8 cellular contexts compared by ENCODE assay signal in genomic region chr17:40168262-40168832, GRCh38. TPM values are rescaled to one million over a fixed set of nuclear protein-coding genes. Genes with fewer than 3 reads are reported as not detected.
DNase-seq lines count a peak whose midpoint lies in the region; ATAC-seq and TF ChIP-seq lines count a peak whose summit lies in the region.

No MANE protein-coding gene starts in this region.

- intact Hi-C loops in Calu3 (cut with micrococcal nuclease; ENCODE audit: unreplicated experiment), result loop anchor here (1.0 to 2.0 kb wide), 6 partner anchors 44 to 154 kb away; no protein-coding TSS in a partner anchor
- intact Hi-C loops in ascending aorta (cut with DNase I), result loop anchor here (1.0 to 2.0 kb wide), 3 partner anchors 55 to 155 kb away; partner anchors contain the start of gene THRA
- intact Hi-C loops in heart right ventricle (cut with DNase I), result loop anchor here (1.0 to 10.0 kb wide), 10 partner anchors 54 to 156 kb away; partner anchors contain the start of gene CSF3 (in 3 of the 10)

- peaks cover 87% of the 10 kb centered on the region for H3K36me3 ChIP-seq in OCI-LY1 (ENCODE audit: insufficient read depth, low read length)
- H3K36me3 ChIP-seq in ascending aorta, result peaks cover 81 to 93% of the 10 kb centered on the region in 2 donors
- peaks cover 0 to 100% (median 85%) of the 10 kb centered on the region in 9 donors for H3K36me3 ChIP-seq in heart right ventricle
- peaks cover 40% of the 10 kb centered on the region for H3K36me3 ChIP-seq in rectal smooth muscle tissue (ENCODE audit: control insufficient read depth, insufficient read depth, low read length)

- H3K4me3 ChIP-seq in OCI-LY1 (ENCODE audit: low read depth, low read length, poor library complexity, severe bottlenecking), result no peak overlapping the region
- no peak overlapping the region for H3K4me3 ChIP-seq in ascending aorta
- no peak overlapping the region for H3K4me3 ChIP-seq in heart right ventricle
- H3K4me3 ChIP-seq in rectal smooth muscle tissue (ENCODE audit: low read length), result no peak overlapping the region

- TF ChIP-seq CTCF in Calu3 (IDR thresholded peaks at IDR 0.05; ENCODE audit: unreplicated experiment) (no peak), OCI-LY1 (IDR thresholded peaks at IDR 0.05; ENCODE audit: low read length) (peak; percentile 78), ascending aorta (IDR thresholded peaks at IDR 0.05) (peak; percentile 73 to 87 (median 83)), heart right ventricle (IDR thresholded peaks at IDR 0.05) (peak; percentile 68 to 89 (median 82))

- WGBS in heart right ventricle, 2 donors, result 39 to 43% methylated on average over 11 of the region's 11 CpGs

- DNase-seq in Calu3 (peak; percentile 88), HEK293T (ENCODE audit: extremely low spot score) (peak; percentile 46), ascending aorta (ENCODE audit: low spot score in 2 of 2) (no peak), heart right ventricle (peak in 1 of 2 donors; percentile 32), OCI-M2 (lab: John Stamatoyannopoulos, UW; ENCODE audit: unreplicated experiment) (no peak)

- BruUV-seq in Calu3 (replicated peaks; lab: Mats Ljungman, UMichigan), result no TSS peak

- peaks cover 17% of the 10 kb centered on the region for H3K4me1 Mint-ChIP-seq in Calu3 (ENCODE audit: low read depth, unreplicated experiment)

- H3K27me3 ChIP-seq in OCI-LY1 (ENCODE audit: insufficient read depth, low read length) (no peaks in the 10 kb centered on the region), ascending aorta (no peaks in the 10 kb centered on the region), heart right ventricle (no peaks in the 10 kb centered on the region), rectal smooth muscle tissue (ENCODE audit: control insufficient read depth, insufficient read depth, low read length) (no peaks in the 10 kb centered on the region)

- H3K27me3 Mint-ChIP-seq in Calu3 (ENCODE audit: unreplicated experiment), result no peaks in the 10 kb centered on the region

- no peak overlapping the region for H3K4me3 Mint-ChIP-seq in Calu3 (ENCODE audit: low read depth, unreplicated experiment)

- no peak overlapping the region for H3K4me2 ChIP-seq in OCI-LY1 (ENCODE audit: low read length)

- no peaks in the 10 kb centered on the region for H3K9me3 ChIP-seq in OCI-LY1 (ENCODE audit: low read length)
- no peaks in the 10 kb centered on the region for H3K9me3 ChIP-seq in ascending aorta
- H3K9me3 ChIP-seq in heart right ventricle, result no peaks in the 10 kb centered on the region

- H3K27ac ChIP-seq in OCI-LY1 (ENCODE audit: low read depth, low read length, poor library complexity, severe bottlenecking) (no peak overlapping the region), ascending aorta (peak overlapping the region in 1 of 2 donors; percentile 56), heart right ventricle (peak overlapping the region in 6 of 10 donors; percentile 27 to 67 (median 42)), rectal smooth muscle tissue (ENCODE audit: low read depth, low read length) (peak overlapping the region; percentile 38)

- no peaks in the 10 kb centered on the region for H4K20me1 ChIP-seq in OCI-LY1 (ENCODE audit: insufficient read depth, low read length)

- peak overlapping the region; percentile 4 for H3K27ac Mint-ChIP-seq in Calu3 (ENCODE audit: unreplicated experiment)

- POLR2A ChIA-PET in HEK293T (lab: Yijun Ruan, JAX), result interaction anchor here (1.0 to 2.3 kb wide), 7 partner anchors 16 to 120 kb away, joined by 3 to 24 read pairs (median 4); partner anchors contain the start of genes CASC3 and MSL1

- peaks cover 93% of the 10 kb centered on the region for H3K36me3 Mint-ChIP-seq in Calu3 (ENCODE audit: insufficient read depth, unreplicated experiment)

- no peaks in the 10 kb centered on the region for H3K79me2 ChIP-seq in OCI-LY1 (ENCODE audit: insufficient read depth, low read length)

- H3F3A ChIP-seq in OCI-LY1 (ENCODE audit: insufficient read depth, low read length), result no peaks in the 10 kb centered on the region

- H2AFZ ChIP-seq in OCI-LY1 (ENCODE audit: low read length), result no peak overlapping the region

- CTCF ChIA-PET in Calu3 (lab: Charles Lee) (interaction anchor here (0.5 to 6.3 kb wide), 83 partner anchors 8 to 717 kb away, joined by 3 to 462 read pairs (median 6); partner anchors contain the start of genes CASC3, CDC6, CSF3 and MED1), HEK293T (lab: Yijun Ruan, JAX) (interaction anchor here (0.6 to 8.0 kb wide), 14 partner anchors 13 to 155 kb away, joined by 3 to 82 read pairs (median 4); partner anchors contain the start of gene NR1D1)

- H3K9me2 ChIP-seq in OCI-LY1 (ENCODE audit: low read depth, low read length), result no peaks in the 10 kb centered on the region

- H3K9me3 Mint-ChIP-seq in Calu3 (ENCODE audit: low read depth, unreplicated experiment), result no peaks in the 10 kb centered on the region

- peak; percentile 29 to 67 (median 60) for ATAC-seq in heart right ventricle
- ATAC-seq in HG02610 (IDR thresholded peaks at IDR 0.05; ENCODE audit: unreplicated experiment), result no peak

- H3K9ac ChIP-seq in OCI-LY1 (ENCODE audit: low read length) (no peak overlapping the region), rectal smooth muscle tissue (ENCODE audit: low read length) (no peak overlapping the region)

- H3K4me1 ChIP-seq in OCI-LY1 (ENCODE audit: insufficient read depth, low read length, severe bottlenecking) (no peaks in the 10 kb centered on the region), ascending aorta (no peaks in the 10 kb centered on the region), heart right ventricle (peaks cover 0 to 12% (median 6%) of the 10 kb centered on the region in 9 donors), rectal smooth muscle tissue (ENCODE audit: control insufficient read depth, insufficient read depth, low read length) (peaks cover 5% of the 10 kb centered on the region)

TF ChIP-seq in HEK293T, 16 proteins besides CTCF, POLR2A, EP300 and RAD21:
- TF ChIP-seq TARDBP (IDR thresholded peaks at IDR 0.05) (no peak), ARNT (IDR thresholded peaks at IDR 0.05) (no peak), LEF1 (IDR thresholded peaks at IDR 0.05; ENCODE audit: borderline replicate concordance) (no peak), NFRKB (IDR thresholded peaks at IDR 0.05) (no peak), SUZ12 (IDR thresholded peaks at IDR 0.05) (no peak), PKNOX1 (IDR thresholded peaks at IDR 0.05) (peak; percentile 60; the same call in 1 of the 2 replicates), ZNF384 (IDR thresholded peaks at IDR 0.05) (peak; percentile 66; the same call in 1 of the 2 replicates), CTBP1 (IDR thresholded peaks at IDR 0.05; ENCODE audit: borderline replicate concordance) (no peak), FOXM1 (IDR thresholded peaks at IDR 0.05; ENCODE audit: borderline replicate concordance) (no peak), FOXA1 (IDR thresholded peaks at IDR 0.05) (no peak), L3MBTL2 (conservative IDR thresholded peaks at IDR 0.05) (no peak), ELF4 (IDR thresholded peaks at IDR 0.05) (no peak), HDGF (IDR thresholded peaks at IDR 0.05; ENCODE audit: borderline replicate concordance) (no peak), SP1 (IDR thresholded peaks at IDR 0.05) (no peak), BHLHE40 (IDR thresholded peaks at IDR 0.05; ENCODE audit: borderline replicate concordance) (no peak), FOXK2 (IDR thresholded peaks at IDR 0.05) (no peak)

RNA-seq across cellular contexts. Expression of gene RAPGEFL1, which starts 8.9 kb away (rescaled TPM):
- total RNA-seq in Calu3 (2022), result 57.9 and 86.3 TPM in 2 replicates
- total RNA-seq in ascending aorta, result 8.7 TPM
- 1 to 10 TPM; 2.2 to 5.7 (median 3.2) TPM for total RNA-seq in heart right ventricle
- polyA plus RNA-seq in heart right ventricle, result 10 to 100 TPM in 1 of 2 donors, 1 to 10 TPM in 1; 2.9 to 21.9 TPM

RNA-seq across cellular contexts. Expression of gene CASC3, which starts 28.0 kb away (rescaled TPM):
- total RNA-seq in Calu3 (2022) (541 and 621 TPM in 2 replicates), ascending aorta (48.9 TPM), heart right ventricle (10 to 100 TPM; 39.9 to 56.8 (median 43.7) TPM)
- 10 to 100 TPM; 21.3 to 41.0 TPM for polyA plus RNA-seq in heart right ventricle

RNA-seq across cellular contexts. Expression of gene MSL1, which starts 46.6 kb away (rescaled TPM):
- total RNA-seq in Calu3 (2022), result 505 and 524 TPM in 2 replicates
- 82.5 TPM for total RNA-seq in ascending aorta
- 10 to 100 TPM; 26.3 to 57.4 (median 37.7) TPM for total RNA-seq in heart right ventricle
- 10 to 100 TPM; 45.5 to 65.0 TPM for polyA plus RNA-seq in heart right ventricle

RNA-seq across cellular contexts. Expression of gene WIPF2, which starts 50.8 kb away (rescaled TPM):
- total RNA-seq in Calu3 (2022) (327 and 376 TPM in 2 replicates), ascending aorta (11.2 TPM), heart right ventricle (10 to 100 TPM in 8 of 10 donors, 1 to 10 TPM in 2; 8.1 to 16.0 (median 12.8) TPM)
- 1 to 10 TPM; 5.1 to 8.4 TPM for polyA plus RNA-seq in heart right ventricle

Comparison
In these comparisons a context has a peak if more than half of its experiments do, and no peak if none do; other contexts are left out.
1. DNase-seq: peak in Calu3 (single experiment) and HEK293T (single experiment); none in ascending aorta (0 of 2) and OCI-M2 (single experiment).